14 cellular contexts compared by ENCODE assay signal in the genomic region with DNA sequence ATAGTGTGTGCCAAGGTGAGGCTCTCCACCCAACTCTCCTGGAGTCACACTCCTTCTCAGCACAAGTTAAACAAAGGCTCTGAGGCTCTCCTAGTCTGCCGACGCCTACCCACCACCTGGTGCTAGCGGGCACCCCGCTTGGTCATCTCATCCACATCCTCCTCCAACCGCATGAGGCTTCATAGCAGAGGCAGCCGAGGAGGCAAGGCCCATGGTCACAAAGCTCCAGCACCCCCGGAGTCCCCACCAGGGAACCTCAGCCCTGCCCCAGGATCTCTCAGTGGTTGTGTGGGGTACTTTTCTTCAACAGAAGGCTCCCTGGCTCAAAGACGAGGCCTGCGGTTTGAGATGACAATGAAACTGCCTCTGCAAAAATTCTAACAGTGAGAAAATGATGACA.
DNase-seq lines count a peak whose midpoint lies in the region; ATAC-seq and TF ChIP-seq lines count a peak whose summit lies in the region.
"Had no signal": no experiment of that assay in that cellular context is flagged by ENCODE, and none has a peak within 500 bp of the region (broad histone marks: within the 10 kb centered on the region; RNA-seq: fewer than 3 reads in every experiment).

No MANE protein-coding gene starts in this region.

- H3K27ac ChIP-seq in epithelial cell of prostate = peak overlapping the region; percentile 94
- H3K27ac ChIP-seq: upper lobe of right lung had no signal

- peaks cover 95% of the 10 kb centered on the region for H3K4me1 Mint-ChIP-seq in stimulated activated effector memory CD8-positive, alpha-beta T cell treated with anti-CD3 and anti-CD28 coated beads, Interleukin-12 subunit alpha, Interleukin-12 subunit beta, amount 100 ng/mL, for 72 hours

- H3K9me3 Mint-ChIP-seq in stimulated activated effector memory CD8-positive, alpha-beta T cell treated with anti-CD3 and anti-CD28 coated beads, Interleukin-12 subunit alpha, Interleukin-12 subunit beta, amount 100 ng/mL, for 72 hours = no peaks in the 10 kb centered on the region

- no peak for TF ChIP-seq CTCF in GM10266 (IDR thresholded peaks at IDR 0.05; ENCODE audit: control insufficient read depth, insufficient read depth, low read depth, missing control alignments)

- peak overlapping the region; percentile 71 for H3K27ac Mint-ChIP-seq in stimulated activated effector memory CD8-positive, alpha-beta T cell treated with anti-CD3 and anti-CD28 coated beads, Interleukin-12 subunit alpha, Interleukin-12 subunit beta, amount 100 ng/mL, for 72 hours

- DNase-seq in activated effector memory CD4-positive, alpha-beta T cell treated with anti-CD3 and anti-CD28 coated beads, Interleukin-2, amount 50 U/mL, for 16 hours = peak; percentile 63
- DNase-seq in activated effector memory CD4-positive, alpha-beta T cell treated with Interleukin-2 at 50 U/mL for 16 hours = no peak
- DNase-seq in NCI-H69 (lab: John Stamatoyannopoulos, UW) (peak; percentile 40), epithelial cell of prostate (ENCODE audit: low read depth, low spot score) (no peak), NCI-H2171 (lab: John Stamatoyannopoulos, UW) (no peak), GM10266 (ENCODE audit: extremely low spot score) (no peak)
- DNase-seq in stimulated activated effector memory CD8-positive, alpha-beta T cell treated with anti-CD3 and anti-CD28 coated beads, Interleukin-12 subunit alpha, Interleukin-12 subunit beta, amount 100 ng/mL, for 72 hours (ENCODE audit: low spot score in 2 of 2) = peak in 1 of 2 donors; percentile 58
- DNase-seq: activated gamma-delta T cell treated with Interleukin-2 at 50 U/mL for 16 hours, HCEC 1CT, NCI-H2029 treated with DMSO at 0.1 percent for 48 hours, NCI-H524, upper lobe of right lung had no signal

- peaks cover 75% of the 10 kb centered on the region for H3K36me3 Mint-ChIP-seq in stimulated activated effector memory CD8-positive, alpha-beta T cell treated with anti-CD3 and anti-CD28 coated beads, Interleukin-12 subunit alpha, Interleukin-12 subunit beta, amount 100 ng/mL, for 72 hours

- peak; percentile 90 for ATAC-seq in stimulated activated effector memory CD8-positive, alpha-beta T cell treated with anti-CD3 and anti-CD28 coated beads, Interleukin-12 subunit alpha, Interleukin-12 subunit beta, amount 100 ng/mL, for 72 hours
- no peak for ATAC-seq in HG03045 (IDR thresholded peaks at IDR 0.05; ENCODE audit: unreplicated experiment)
- ATAC-seq: K562, upper lobe of right lung had no signal

- H3K4me3 Mint-ChIP-seq in stimulated activated effector memory CD8-positive, alpha-beta T cell treated with anti-CD3 and anti-CD28 coated beads, Interleukin-12 subunit alpha, Interleukin-12 subunit beta, amount 100 ng/mL, for 72 hours = peak overlapping the region; percentile 51

Comparison
In these comparisons a context has a peak if more than half of its experiments do, and no peak if none do; other contexts are left out.
1. DNase-seq: peak in activated effector memory CD4-positive, alpha-beta T cell treated with anti-CD3 and anti-CD28 coated beads, Interleukin-2, amount 50 U/mL, for 16 hours (single experiment) and NCI-H69 (single experiment); none in activated effector memory CD4-positive, alpha-beta T cell treated with Interleukin-2 at 50 U/mL for 16 hours (single experiment), epithelial cell of prostate (single experiment), NCI-H2171 (single experiment) and GM10266 (single experiment).